ENCODE assay signal across 21 cellular contexts in genomic region chr3:27095588-27096222, GRCh38.
DNase-seq lines count a peak whose midpoint lies in the region; ATAC-seq and TF ChIP-seq lines count a peak whose summit lies in the region.
"Had no signal": no experiment of that assay in that cellular context is flagged by ENCODE, and none has a peak within 500 bp of the region (broad histone marks: within the 10 kb centered on the region; RNA-seq: fewer than 3 reads in every experiment).

No MANE protein-coding gene starts in this region.

- H3K27me3 ChIP-seq in OCI-LY3 (ENCODE audit: low read depth, low read length) = no peaks in the 10 kb centered on the region
- peaks cover 2% of the 10 kb centered on the region for H3K27me3 ChIP-seq in mesendoderm (ENCODE audit: insufficient read depth, low read length, poor library complexity)
- H3K27me3 ChIP-seq: brain microvascular endothelial cell, Peyer's patch, suprapubic skin had no signal

- no peaks in the 10 kb centered on the region for H3K9me3 ChIP-seq in OCI-LY3 (ENCODE audit: insufficient read depth, low read length)
- H3K9me3 ChIP-seq: Peyer's patch had no signal

- WGBS in mesendoderm (ENCODE audit: extremely low coverage, insufficient coverage, low lambda C conversion rate) = no CpG with 5 or more reads among the region's 2 CpGs

- DNase-seq in HuH-7 (ENCODE audit: low spot score) (peak; percentile 12), mesendoderm (no peak), omental fat pad (ENCODE audit: low spot score) (no peak), activated T-cell treated with anti-CD3 and anti-CD28 coated beads for 4 hours (no peak)
- DNase-seq in activated effector memory CD4-positive, alpha-beta T cell treated with Interleukin-2 at 50 U/mL for 16 hours = no peak
- DNase-seq: activated CD8-positive, alpha-beta T cell treated with anti-CD3 and anti-CD28 coated beads, Interleukin-2, amount 10 ng/mL, durations not matched to agents 7 days and 5 days; activated naive CD8-positive, alpha-beta T cell treated with anti-CD3 and anti-CD28 coated beads, Interleukin-2, amount 10 ng/mL, durations not matched to agents 7 days and 5 days; brain microvascular endothelial cell; erythroblast; glutamatergic neuron; GOT3; naive thymus-derived CD4-positive, alpha-beta T cell; NCI-H2081; NCI-H510A treated with DMSO at 0.1 percent for 48 hours; Peyer's patch; small intestine; WERI-Rb-1 had no signal

- peak overlapping the region; percentile 85 for H3K18ac ChIP-seq in mesendoderm (ENCODE audit: low read length)

- ATAC-seq in GM18868 (IDR thresholded peaks at IDR 0.05; ENCODE audit: unreplicated experiment) (peak; percentile 74), HG03139 (IDR thresholded peaks at IDR 0.05; ENCODE audit: unreplicated experiment) (no peak), omental fat pad (ENCODE audit: low FRiP score) (no peak)
- ATAC-seq: activated CD8-positive, alpha-beta T cell treated with anti-CD3 and anti-CD28 coated beads, Interleukin-2, amount 10 ng/mL, durations not matched to agents 7 days and 5 days; naive thymus-derived CD4-positive, alpha-beta T cell had no signal

- H3K27ac ChIP-seq in OCI-LY3 (ENCODE audit: low read length) = no peak overlapping the region
- no peak overlapping the region for H3K27ac ChIP-seq in mesendoderm (ENCODE audit: low read depth, low read length)
- H3K27ac ChIP-seq: brain microvascular endothelial cell, Peyer's patch, suprapubic skin, WERI-Rb-1 had no signal

- H3K36me3 ChIP-seq in OCI-LY3 (replicated peaks; ENCODE audit: low read depth, low read length) (no peaks in the 10 kb centered on the region), mesendoderm (ENCODE audit: control insufficient read depth, insufficient read depth, low read length) (no peaks in the 10 kb centered on the region)
- H3K36me3 ChIP-seq: brain microvascular endothelial cell, Peyer's patch, suprapubic skin, WERI-Rb-1 had no signal

- H4K5ac ChIP-seq in mesendoderm (ENCODE audit: low read length) = no peak overlapping the region

- H3K56ac ChIP-seq in mesendoderm (ENCODE audit: low read length) = no peak overlapping the region

- no peaks in the 10 kb centered on the region for H4K20me1 ChIP-seq in OCI-LY3 (ENCODE audit: insufficient read depth, low read length)

- H3K4ac ChIP-seq in mesendoderm (ENCODE audit: low read depth, low read length) = no peak overlapping the region

- TF ChIP-seq CTCF in OCI-LY3 (IDR thresholded peaks at IDR 0.05; ENCODE audit: low read depth, low read length) = no peak
- TF ChIP-seq CTCF in omental fat pad (IDR thresholded peaks at IDR 0.05) = no peak

- H3K79me2 ChIP-seq in OCI-LY3 (ENCODE audit: low read length) = no peaks in the 10 kb centered on the region
- no peaks in the 10 kb centered on the region for H3K79me2 ChIP-seq in mesendoderm (ENCODE audit: control insufficient read depth, insufficient read depth, low read length)

- no peak overlapping the region for H2AFZ ChIP-seq in OCI-LY3 (ENCODE audit: low read depth, low read length)

- no peak overlapping the region for H3K23ac ChIP-seq in mesendoderm (ENCODE audit: low read length)

- H3K4me1 ChIP-seq in OCI-LY3 (ENCODE audit: low read length) (peaks cover 9% of the 10 kb centered on the region), mesendoderm (ENCODE audit: control insufficient read depth, low read depth, low read length) (no peaks in the 10 kb centered on the region)
- H3K4me1 ChIP-seq: Peyer's patch, suprapubic skin had no signal

- H3K9ac ChIP-seq in OCI-LY3 (ENCODE audit: low read length) = no peak overlapping the region
- H3K9ac ChIP-seq in mesendoderm (ENCODE audit: low read length) = no peak overlapping the region

- no peak overlapping the region for H3K4me3 ChIP-seq in OCI-LY3 (ENCODE audit: low read length)
- H3K4me3 ChIP-seq in mesendoderm (ENCODE audit: low read length) = no peak overlapping the region
- H3K4me3 ChIP-seq: Peyer's patch, suprapubic skin had no signal

- H2BK120ac ChIP-seq in mesendoderm (ENCODE audit: low read depth, low read length) = no peak overlapping the region

- H2BK15ac ChIP-seq in mesendoderm (replicated peaks; ENCODE audit: low read depth) = no peak overlapping the region

- no peak overlapping the region for H2AK5ac ChIP-seq in mesendoderm (ENCODE audit: low read length)

- H3K4me2 ChIP-seq in OCI-LY3 (ENCODE audit: low read length) = peak overlapping the region; percentile 24
- H3K4me2 ChIP-seq in mesendoderm (ENCODE audit: low read length) = no peak overlapping the region

- no peak overlapping the region for H4K8ac ChIP-seq in mesendoderm (ENCODE audit: low read depth, low read length)

- H2BK5ac ChIP-seq in mesendoderm (ENCODE audit: low read length) = no peak overlapping the region

- no peaks in the 10 kb centered on the region for H3K79me1 ChIP-seq in mesendoderm (ENCODE audit: low read length)
